1 cellular context compared by ENCODE assay signal in the genomic region with DNA sequence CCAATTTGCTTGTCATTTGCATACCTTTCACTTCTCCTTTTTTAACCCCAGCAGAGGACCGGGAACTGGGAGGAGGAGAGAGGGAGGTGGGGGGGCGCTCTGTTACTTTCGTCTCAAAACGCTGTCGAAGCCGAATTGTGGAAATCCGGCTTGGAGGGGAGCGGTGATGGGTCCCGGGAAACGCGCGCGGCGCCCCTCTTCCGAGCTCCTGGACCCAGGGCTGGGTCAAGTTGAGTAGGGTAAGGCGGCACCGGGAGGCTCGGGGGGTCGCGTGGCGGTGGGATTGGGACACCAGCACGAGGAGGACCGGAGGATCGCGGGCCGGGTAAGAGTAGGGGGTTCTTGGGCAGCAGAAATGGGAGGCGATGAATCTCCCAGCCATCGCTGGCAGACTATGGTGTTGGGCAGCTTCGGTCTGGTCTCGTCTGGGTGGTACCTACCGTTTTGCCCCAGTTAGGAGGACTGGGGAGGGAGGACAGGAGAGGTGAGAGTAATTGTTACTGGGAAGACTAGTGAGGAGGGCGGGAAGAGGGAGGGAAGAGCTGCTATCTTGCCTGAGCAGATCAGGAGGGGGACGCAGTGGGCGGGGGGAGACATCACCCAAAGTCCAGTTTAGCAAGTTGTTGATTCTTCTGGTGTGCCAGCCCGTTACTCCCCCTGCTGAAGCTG.
TF ChIP-seq lines count a peak whose summit lies in the region.

No MANE protein-coding gene starts in this region.

TF ChIP-seq in HepG2, 621 proteins besides CTCF, POLR2A, EP300 and RAD21 (continued from another document and continues in another):
- TF ChIP-seq KLF15 (CRISPR knock-in tag; IDR thresholded peaks at IDR 0.05; ENCODE audit: borderline replicate concordance) (no peak), NFAT5 (CRISPR knock-in tag; IDR thresholded peaks at IDR 0.05) (no peak), JUN (CRISPR knock-in tag; IDR thresholded peaks at IDR 0.05) (no peak), CSRNP2 (CRISPR knock-in tag; conservative IDR thresholded peaks at IDR 0.05; ENCODE audit: low read depth) (peak; percentile 57; the same call in 1 of the 2 replicates), ZC3H13 (CRISPR knock-in tag; IDR thresholded peaks at IDR 0.05) (0 out of 2 replicates have a peak, but pooled peaks have one; percentile 65), ZNF160 (CRISPR knock-in tag; IDR thresholded peaks at IDR 0.05) (no peak), PPARG (CRISPR knock-in tag; conservative IDR thresholded peaks at IDR 0.05) (0 out of 2 replicates have a peak, but pooled peaks have one; percentile 23), ZNF672 (CRISPR knock-in tag; IDR thresholded peaks at IDR 0.05) (no peak), MBD4 (IDR thresholded peaks at IDR 0.05; ENCODE audit: borderline replicate concordance, low read length) (no peak), GPN1 (CRISPR knock-in tag; IDR thresholded peaks at IDR 0.05; ENCODE audit: borderline replicate concordance) (no peak), ZKSCAN8 (CRISPR knock-in tag; IDR thresholded peaks at IDR 0.05; ENCODE audit: borderline replicate concordance) (no peak), PRDM10 (CRISPR knock-in tag; IDR thresholded peaks at IDR 0.05; ENCODE audit: low read depth) (no peak), NAIF1 (CRISPR knock-in tag; IDR thresholded peaks at IDR 0.05; ENCODE audit: borderline replicate concordance) (no peak; the same call in 1 of the 2 replicates), ZNF580 (CRISPR knock-in tag; IDR thresholded peaks at IDR 0.05; ENCODE audit: borderline replicate concordance, low read depth) (no peak), KLF16 (CRISPR knock-in tag; IDR thresholded peaks at IDR 0.05) (0 out of 4 replicates have a peak, but pooled peaks of 1 of the 2 experiments have one; percentile 15), ZBTB34 (CRISPR knock-in tag; IDR thresholded peaks at IDR 0.05) (no peak), ZSCAN9 (CRISPR knock-in tag; IDR thresholded peaks at IDR 0.05; ENCODE audit: borderline replicate concordance) (no peak), HCFC1 (IDR thresholded peaks at IDR 0.05; ENCODE audit: low read depth, low read length) (no peak)
- TF ChIP-seq, protein P1, sequence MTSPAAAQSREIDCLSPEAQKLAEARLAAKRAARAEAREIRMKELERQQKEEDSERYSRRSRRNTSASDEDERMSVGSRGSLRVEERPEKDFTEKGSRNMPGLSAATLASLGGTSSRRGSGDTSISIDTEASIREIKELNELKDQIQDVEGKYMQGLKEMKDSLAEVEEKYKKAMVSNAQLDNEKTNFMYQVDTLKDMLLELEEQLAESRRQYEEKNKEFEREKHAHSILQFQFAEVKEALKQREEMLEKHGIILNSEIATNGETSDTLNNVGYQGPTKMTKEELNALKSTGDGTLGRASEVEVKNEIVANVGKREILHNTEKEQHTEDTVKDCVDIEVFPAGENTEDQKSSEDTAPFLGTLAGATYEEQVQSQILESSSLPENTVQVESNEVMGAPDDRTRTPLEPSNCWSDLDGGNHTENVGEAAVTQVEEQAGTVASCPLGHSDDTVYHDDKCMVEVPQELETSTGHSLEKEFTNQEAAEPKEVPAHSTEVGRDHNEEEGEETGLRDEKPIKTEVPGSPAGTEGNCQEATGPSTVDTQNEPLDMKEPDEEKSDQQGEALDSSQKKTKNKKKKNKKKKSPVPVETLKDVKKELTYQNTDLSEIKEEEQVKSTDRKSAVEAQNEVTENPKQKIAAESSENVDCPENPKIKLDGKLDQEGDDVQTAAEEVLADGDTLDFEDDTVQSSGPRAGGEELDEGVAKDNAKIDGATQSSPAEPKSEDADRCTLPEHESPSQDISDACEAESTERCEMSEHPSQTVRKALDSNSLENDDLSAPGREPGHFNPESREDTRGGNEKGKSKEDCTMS (CRISPR knock-in tag; conservative IDR thresholded peaks at IDR 0.05): no peak
- TF ChIP-seq, protein P2, sequence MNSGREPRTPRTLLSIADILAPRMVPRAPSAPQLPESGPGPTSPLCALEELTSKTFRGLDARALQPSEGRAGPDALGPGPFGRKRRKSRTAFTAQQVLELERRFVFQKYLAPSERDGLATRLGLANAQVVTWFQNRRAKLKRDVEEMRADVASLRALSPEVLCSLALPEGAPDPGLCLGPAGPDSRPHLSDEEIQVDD (CRISPR knock-in tag; IDR thresholded peaks at IDR 0.05; ENCODE audit: borderline replicate concordance): no peak
- TF ChIP-seq, protein P3, sequence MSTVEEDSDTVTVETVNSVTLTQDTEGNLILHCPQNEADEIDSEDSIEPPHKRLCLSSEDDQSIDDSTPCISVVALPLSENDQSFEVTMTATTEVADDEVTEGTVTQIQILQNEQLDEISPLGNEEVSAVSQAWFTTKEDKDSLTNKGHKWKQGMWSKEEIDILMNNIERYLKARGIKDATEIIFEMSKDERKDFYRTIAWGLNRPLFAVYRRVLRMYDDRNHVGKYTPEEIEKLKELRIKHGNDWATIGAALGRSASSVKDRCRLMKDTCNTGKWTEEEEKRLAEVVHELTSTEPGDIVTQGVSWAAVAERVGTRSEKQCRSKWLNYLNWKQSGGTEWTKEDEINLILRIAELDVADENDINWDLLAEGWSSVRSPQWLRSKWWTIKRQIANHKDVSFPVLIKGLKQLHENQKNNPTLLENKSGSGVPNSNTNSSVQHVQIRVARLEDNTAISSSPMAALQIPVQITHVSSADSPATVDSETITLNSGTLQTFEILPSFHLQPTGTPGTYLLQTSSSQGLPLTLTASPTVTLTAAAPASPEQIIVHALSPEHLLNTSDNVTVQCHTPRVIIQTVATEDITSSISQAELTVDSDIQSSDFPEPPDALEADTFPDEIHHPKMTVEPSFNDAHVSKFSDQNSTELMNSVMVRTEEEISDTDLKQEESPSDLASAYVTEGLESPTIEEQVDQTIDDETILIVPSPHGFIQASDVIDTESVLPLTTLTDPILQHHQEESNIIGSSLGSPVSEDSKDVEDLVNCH (CRISPR knock-in tag; IDR thresholded peaks at IDR 0.05): no peak
